Comparison of ENCODE assay signal across 39 cellular contexts in the genomic region with DNA sequence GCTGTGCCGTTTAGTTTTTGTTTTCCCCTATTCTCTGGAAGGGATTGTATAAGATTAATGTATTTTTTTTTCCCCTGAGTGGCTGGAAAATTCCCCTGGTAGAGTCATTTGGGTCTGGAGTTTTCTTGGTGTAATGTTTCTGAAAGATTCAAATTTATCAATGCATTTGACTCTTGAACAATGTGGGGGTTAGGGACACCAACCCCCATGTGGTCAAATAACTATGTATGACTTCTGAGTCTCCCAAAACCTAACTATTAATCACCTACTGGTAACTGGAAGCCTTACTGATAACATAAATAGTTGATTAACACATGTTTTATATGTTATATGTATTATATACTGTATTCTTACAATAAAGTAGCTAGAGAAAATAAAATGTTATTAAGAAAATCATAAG.
"Had no signal": no experiment of that assay in that cellular context is flagged by ENCODE, and none has a peak within 500 bp of the region (broad histone marks: within the 10 kb centered on the region; RNA-seq: fewer than 3 reads in every experiment).

No MANE protein-coding gene starts in this region.

- H3K27me3 ChIP-seq: adrenal gland, ascending aorta, body of pancreas, brain microvascular endothelial cell, breast epithelium, cardiac muscle cell had no signal

- H3K4me1 ChIP-seq: adrenal gland, body of pancreas, breast epithelium had no signal

- H3K4me3 ChIP-seq: adrenal gland, ascending aorta, body of pancreas, breast epithelium, cardiac muscle cell had no signal

- H3K4me3 Mint-ChIP-seq: activated naive CD4-positive, alpha-beta T cell treated with anti-CD3 and anti-CD28 coated beads for 36 hours; activated naive CD4-positive, alpha-beta T cell treated with anti-CD3 and anti-CD28 coated beads, Interleukin-2, amount 10 ng/mL, durations not matched to agents 7 days and 5 days; activated naive CD4-positive, alpha-beta T cell treated with anti-CD3 and anti-CD28 coated beads, Interleukin-2, amount 50 U/mL, for 24 hours; activated naive CD8-positive, alpha-beta T cell; activated naive CD8-positive, alpha-beta T cell treated with anti-CD3 and anti-CD28 coated beads for 36 hours; activated naive CD8-positive, alpha-beta T cell treated with anti-CD3 and anti-CD28 coated beads, Interleukin-2, amount 10 ng/mL, durations not matched to agents 7 days and 5 days; activated naive CD8-positive, alpha-beta T cell treated with anti-CD3 and anti-CD28 coated beads, Interleukin-2, amount 50 U/mL, for 24 hours; activated T-cell treated with anti-CD3 and anti-CD28 coated beads, Interleukin-2, amount 50 U/mL, for 24 hours; activated T-cell treated with anti-CD3 and anti-CD28 coated beads, Interleukin-2, amount 50 U/mL, for 4 hours; activated T-cell treated with anti-CD3 and anti-CD28 coated beads, Interleukin-2, amount 50 U/mL, for 72 hours; activated T-helper 1 cell treated with anti-CD3 and anti-CD28 coated beads, Interleukin-12 subunit alpha, Interleukin-12 subunit beta, Interleukin-2, Interleukin-4 antibody, amounts not matched to agents 30 ng/mL and 10 ng/mL and 1 ng/mL, durations not matched to agents 14 hours and 24 hours and 36 hours; activated T-helper 17 cell treated with anti-CD3 and anti-CD28 coated beads, Interleukin-2, amount 50 U/mL, for 72 hours; brain; central memory CD8-positive, alpha-beta T cell had no signal

- H3K36me3 ChIP-seq: adrenal gland, ascending aorta, brain microvascular endothelial cell, breast epithelium, cardiac muscle cell had no signal

- ATAC-seq: activated naive CD4-positive, alpha-beta T cell treated with anti-CD3 and anti-CD28 coated beads, Interleukin-2, amount 50 U/mL, for 72 hours; activated naive CD8-positive, alpha-beta T cell treated with anti-CD3 and anti-CD28 coated beads, Interleukin-2, amount 50 U/mL, for 24 hours; activated T-cell treated with anti-CD3 and anti-CD28 coated beads, Interleukin-2, amount 50 U/mL, for 4 hours; activated T-cell treated with anti-CD3 and anti-CD28 coated beads, Interleukin-2, amount 50 U/mL, for 72 hours; activated T-helper 17 cell treated with anti-CD3 and anti-CD28 coated beads, Interleukin-2, amount 50 U/mL, for 72 hours; body of pancreas had no signal

- DNase-seq: activated effector memory CD4-positive, alpha-beta T cell treated with anti-CD3 and anti-CD28 coated beads, Interleukin-2, amount 50 U/mL, for 16 hours; activated effector memory CD4-positive, alpha-beta T cell treated with Interleukin-2 at 50 U/mL for 16 hours; activated gamma-delta T cell; activated gamma-delta T cell treated with Interleukin-2 at 50 U/mL for 16 hours; activated naive CD4-positive, alpha-beta T cell; activated naive CD4-positive, alpha-beta T cell treated with anti-CD3 and anti-CD28 coated beads for 36 hours; activated naive CD4-positive, alpha-beta T cell treated with anti-CD3 and anti-CD28 coated beads, Interleukin-2, amount 10 ng/mL, durations not matched to agents 7 days and 5 days; activated naive CD4-positive, alpha-beta T cell treated with anti-CD3 and anti-CD28 coated beads, Interleukin-2, amount 50 U/mL, for 16 hours; activated naive CD4-positive, alpha-beta T cell treated with Interleukin-2 at 50 U/mL for 16 hours; activated naive CD8-positive, alpha-beta T cell treated with anti-CD3 and anti-CD28 coated beads for 36 hours; activated naive CD8-positive, alpha-beta T cell treated with anti-CD3 and anti-CD28 coated beads, Interleukin-2, amount 10 ng/mL, durations not matched to agents 7 days and 5 days; activated naive CD8-positive, alpha-beta T cell treated with anti-CD3 and anti-CD28 coated beads, Interleukin-2, amount 50 U/mL, for 24 hours; activated T-cell treated with anti-CD3 and anti-CD28 coated beads, Interleukin-2, amount 50 U/mL, for 1 hour; activated T-cell treated with anti-CD3 and anti-CD28 coated beads, Interleukin-2, amount 50 U/mL, for 24 hours; activated T-cell treated with anti-CD3 and anti-CD28 coated beads, Interleukin-2, amount 50 U/mL, for 4 hours; activated T-cell treated with anti-CD3 and anti-CD28 coated beads, Interleukin-2, amount 50 U/mL, for 48 hours; activated T-cell treated with anti-CD3 and anti-CD28 coated beads, Interleukin-2, amount 50 U/mL, for 72 hours; adrenal gland; amniotic stem cell; amygdala; anterior cingulate cortex; aorta; body of pancreas; brain microvascular endothelial cell; caudate nucleus; central memory CD4-positive, alpha-beta T cell; cerebellar nuclear complex had no signal

- H3K9me3 Mint-ChIP-seq: activated naive CD8-positive, alpha-beta T cell treated with anti-CD3 and anti-CD28 coated beads for 36 hours; activated naive CD8-positive, alpha-beta T cell treated with anti-CD3 and anti-CD28 coated beads, Interleukin-2, amount 10 ng/mL, durations not matched to agents 7 days and 5 days; activated naive CD8-positive, alpha-beta T cell treated with anti-CD3 and anti-CD28 coated beads, Interleukin-2, amount 50 U/mL, for 24 hours; activated T-cell treated with anti-CD3 and anti-CD28 coated beads, Interleukin-2, amount 50 U/mL, for 24 hours; activated T-cell treated with anti-CD3 and anti-CD28 coated beads, Interleukin-2, amount 50 U/mL, for 4 hours; activated T-helper 1 cell treated with anti-CD3 and anti-CD28 coated beads, Interleukin-12 subunit alpha, Interleukin-12 subunit beta, Interleukin-2, Interleukin-4 antibody, amounts not matched to agents 30 ng/mL and 10 ng/mL and 1 ng/mL, durations not matched to agents 14 hours and 24 hours and 36 hours; activated T-helper 17 cell treated with anti-CD3 and anti-CD28 coated beads, Interleukin-2, amount 50 U/mL, for 72 hours; activated T-helper 2 cell treated with anti-CD3 and anti-CD28 coated beads, Interferon-gamma antibody, Interleukin-2, Interleukin-4, amounts not matched to agents 10 μg/mL and 5 μg/mL and 100 μg/mL, durations not matched to agents 14 hours and 24 hours and 36 hours had no signal

- H3K9me3 ChIP-seq: adrenal gland, ascending aorta, body of pancreas, breast epithelium had no signal

- H3K36me3 Mint-ChIP-seq: activated naive CD4-positive, alpha-beta T cell treated with anti-CD3 and anti-CD28 coated beads, Interleukin-2, amount 10 ng/mL, durations not matched to agents 7 days and 5 days; activated naive CD4-positive, alpha-beta T cell treated with anti-CD3 and anti-CD28 coated beads, Interleukin-2, amount 50 U/mL, for 24 hours; activated naive CD4-positive, alpha-beta T cell treated with anti-CD3 and anti-CD28 coated beads, Interleukin-2, amount 50 U/mL, for 72 hours; activated naive CD8-positive, alpha-beta T cell; activated naive CD8-positive, alpha-beta T cell treated with anti-CD3 and anti-CD28 coated beads for 36 hours; activated naive CD8-positive, alpha-beta T cell treated with anti-CD3 and anti-CD28 coated beads, Interleukin-2, amount 10 ng/mL, durations not matched to agents 7 days and 5 days; brain had no signal

- H3K27ac Mint-ChIP-seq: activated naive CD4-positive, alpha-beta T cell treated with anti-CD3 and anti-CD28 coated beads for 36 hours; activated naive CD4-positive, alpha-beta T cell treated with anti-CD3 and anti-CD28 coated beads, Interleukin-2, amount 10 ng/mL, durations not matched to agents 7 days and 5 days; activated naive CD4-positive, alpha-beta T cell treated with anti-CD3 and anti-CD28 coated beads, Interleukin-2, amount 50 U/mL, for 24 hours; activated naive CD4-positive, alpha-beta T cell treated with anti-CD3 and anti-CD28 coated beads, Interleukin-2, amount 50 U/mL, for 72 hours; activated naive CD8-positive, alpha-beta T cell; activated naive CD8-positive, alpha-beta T cell treated with anti-CD3 and anti-CD28 coated beads for 36 hours; activated naive CD8-positive, alpha-beta T cell treated with anti-CD3 and anti-CD28 coated beads, Interleukin-2, amount 10 ng/mL, durations not matched to agents 7 days and 5 days; activated naive CD8-positive, alpha-beta T cell treated with anti-CD3 and anti-CD28 coated beads, Interleukin-2, amount 50 U/mL, for 24 hours; activated T-cell treated with anti-CD3 and anti-CD28 coated beads, Interleukin-2, amount 50 U/mL, for 24 hours; activated T-cell treated with anti-CD3 and anti-CD28 coated beads, Interleukin-2, amount 50 U/mL, for 72 hours; activated T-helper 1 cell treated with anti-CD3 and anti-CD28 coated beads, Interleukin-12 subunit alpha, Interleukin-12 subunit beta, Interleukin-2, Interleukin-4 antibody, amounts not matched to agents 30 ng/mL and 10 ng/mL and 1 ng/mL, durations not matched to agents 14 hours and 24 hours and 36 hours; activated T-helper 17 cell treated with anti-CD3 and anti-CD28 coated beads, Interleukin-2, amount 50 U/mL, for 72 hours; activated T-helper 2 cell treated with anti-CD3 and anti-CD28 coated beads, Interferon-gamma antibody, Interleukin-2, Interleukin-4, amounts not matched to agents 10 μg/mL and 5 μg/mL and 100 μg/mL, durations not matched to agents 14 hours and 24 hours and 36 hours; brain had no signal

- H3K27me3 Mint-ChIP-seq: activated naive CD4-positive, alpha-beta T cell treated with anti-CD3 and anti-CD28 coated beads, Interleukin-2, amount 10 ng/mL, durations not matched to agents 7 days and 5 days; activated naive CD4-positive, alpha-beta T cell treated with anti-CD3 and anti-CD28 coated beads, Interleukin-2, amount 50 U/mL, for 24 hours; activated naive CD8-positive, alpha-beta T cell; activated naive CD8-positive, alpha-beta T cell treated with anti-CD3 and anti-CD28 coated beads for 36 hours; activated naive CD8-positive, alpha-beta T cell treated with anti-CD3 and anti-CD28 coated beads, Interleukin-2, amount 10 ng/mL, durations not matched to agents 7 days and 5 days; activated naive CD8-positive, alpha-beta T cell treated with anti-CD3 and anti-CD28 coated beads, Interleukin-2, amount 50 U/mL, for 24 hours; activated T-cell treated with anti-CD3 and anti-CD28 coated beads, Interleukin-2, amount 50 U/mL, for 24 hours; activated T-helper 17 cell treated with anti-CD3 and anti-CD28 coated beads, Interleukin-2, amount 50 U/mL, for 72 hours; brain; central memory CD8-positive, alpha-beta T cell had no signal

- H3K4me1 Mint-ChIP-seq: activated naive CD4-positive, alpha-beta T cell treated with anti-CD3 and anti-CD28 coated beads, Interleukin-2, amount 10 ng/mL, durations not matched to agents 7 days and 5 days; activated naive CD4-positive, alpha-beta T cell treated with anti-CD3 and anti-CD28 coated beads, Interleukin-2, amount 50 U/mL, for 24 hours; activated naive CD8-positive, alpha-beta T cell treated with anti-CD3 and anti-CD28 coated beads for 36 hours; activated naive CD8-positive, alpha-beta T cell treated with anti-CD3 and anti-CD28 coated beads, Interleukin-2, amount 10 ng/mL, durations not matched to agents 7 days and 5 days; activated naive CD8-positive, alpha-beta T cell treated with anti-CD3 and anti-CD28 coated beads, Interleukin-2, amount 50 U/mL, for 24 hours; activated T-helper 17 cell treated with anti-CD3 and anti-CD28 coated beads, Interleukin-2, amount 50 U/mL, for 72 hours; brain; central memory CD8-positive, alpha-beta T cell had no signal

- FAIRE-seq: bronchial epithelial cell had no signal

- H3K27ac ChIP-seq: adrenal gland, ascending aorta, body of pancreas, brain microvascular endothelial cell, breast epithelium, cardiac muscle cell had no signal
